ENCODE assay signal across 29 cellular contexts in the genomic region with DNA sequence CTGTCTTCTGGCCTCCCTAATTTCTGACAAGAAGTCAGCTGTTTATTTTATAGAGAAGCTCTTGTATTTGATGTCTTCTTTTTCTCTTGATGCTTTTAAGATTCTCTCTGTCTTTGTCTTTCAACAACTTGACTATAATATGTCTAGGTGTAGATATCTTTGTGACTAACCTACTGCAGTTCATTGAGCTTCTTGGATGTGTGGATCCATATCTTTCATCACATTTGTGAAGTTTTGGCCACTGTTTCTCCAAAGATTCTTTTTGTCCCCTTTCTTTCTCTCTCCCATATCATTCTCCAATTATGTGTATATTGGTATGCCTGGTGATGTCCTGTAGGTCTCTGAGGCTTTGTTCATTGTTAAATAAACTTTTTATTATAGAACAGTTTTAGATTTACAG.
"Had no signal": no experiment of that assay in that cellular context is flagged by ENCODE, and none has a peak within 500 bp of the region (broad histone marks: within the 10 kb centered on the region; RNA-seq: fewer than 3 reads in every experiment).

No MANE protein-coding gene starts in this region.

- H3K4me3 ChIP-seq: adrenal gland, ascending aorta, body of pancreas, breast epithelium, cardiac muscle cell had no signal

- H3K9me3 ChIP-seq: body of pancreas had no signal

- H3K27ac ChIP-seq: adrenal gland, ascending aorta, body of pancreas, brain microvascular endothelial cell, breast epithelium, cardiac muscle cell had no signal

- H3K36me3 ChIP-seq: adrenal gland, brain microvascular endothelial cell, breast epithelium, cardiac muscle cell had no signal

- DNase-seq: activated effector memory CD4-positive, alpha-beta T cell treated with anti-CD3 and anti-CD28 coated beads, Interleukin-2, amount 50 U/mL, for 16 hours; activated effector memory CD4-positive, alpha-beta T cell treated with Interleukin-2 at 50 U/mL for 16 hours; activated gamma-delta T cell; activated gamma-delta T cell treated with Interleukin-2 at 50 U/mL for 16 hours; activated naive CD4-positive, alpha-beta T cell; activated naive CD4-positive, alpha-beta T cell treated with anti-CD3 and anti-CD28 coated beads for 36 hours; activated naive CD4-positive, alpha-beta T cell treated with anti-CD3 and anti-CD28 coated beads, Interleukin-2, amount 10 ng/mL, durations not matched to agents 7 days and 5 days; activated naive CD4-positive, alpha-beta T cell treated with anti-CD3 and anti-CD28 coated beads, Interleukin-2, amount 50 U/mL, for 16 hours; activated naive CD4-positive, alpha-beta T cell treated with Interleukin-2 at 50 U/mL for 16 hours; activated naive CD8-positive, alpha-beta T cell treated with anti-CD3 and anti-CD28 coated beads for 36 hours; activated naive CD8-positive, alpha-beta T cell treated with anti-CD3 and anti-CD28 coated beads, Interleukin-2, amount 10 ng/mL, durations not matched to agents 7 days and 5 days; activated naive CD8-positive, alpha-beta T cell treated with anti-CD3 and anti-CD28 coated beads, Interleukin-2, amount 50 U/mL, for 24 hours; activated T-cell treated with anti-CD3 and anti-CD28 coated beads, Interleukin-2, amount 50 U/mL, for 24 hours; activated T-cell treated with anti-CD3 and anti-CD28 coated beads, Interleukin-2, amount 50 U/mL, for 4 hours; activated T-cell treated with anti-CD3 and anti-CD28 coated beads, Interleukin-2, amount 50 U/mL, for 48 hours; activated T-cell treated with anti-CD3 and anti-CD28 coated beads, Interleukin-2, amount 50 U/mL, for 72 hours; adrenal gland; amniotic stem cell; amygdala; anterior cingulate cortex; aorta; body of pancreas; brain microvascular endothelial cell; caudate nucleus; central memory CD4-positive, alpha-beta T cell; cerebellar nuclear complex had no signal

- H3K4me1 ChIP-seq: adrenal gland, ascending aorta, body of pancreas, breast epithelium had no signal
